Comparison of ENCODE assay signal across 1 cellular context in the genomic region with DNA sequence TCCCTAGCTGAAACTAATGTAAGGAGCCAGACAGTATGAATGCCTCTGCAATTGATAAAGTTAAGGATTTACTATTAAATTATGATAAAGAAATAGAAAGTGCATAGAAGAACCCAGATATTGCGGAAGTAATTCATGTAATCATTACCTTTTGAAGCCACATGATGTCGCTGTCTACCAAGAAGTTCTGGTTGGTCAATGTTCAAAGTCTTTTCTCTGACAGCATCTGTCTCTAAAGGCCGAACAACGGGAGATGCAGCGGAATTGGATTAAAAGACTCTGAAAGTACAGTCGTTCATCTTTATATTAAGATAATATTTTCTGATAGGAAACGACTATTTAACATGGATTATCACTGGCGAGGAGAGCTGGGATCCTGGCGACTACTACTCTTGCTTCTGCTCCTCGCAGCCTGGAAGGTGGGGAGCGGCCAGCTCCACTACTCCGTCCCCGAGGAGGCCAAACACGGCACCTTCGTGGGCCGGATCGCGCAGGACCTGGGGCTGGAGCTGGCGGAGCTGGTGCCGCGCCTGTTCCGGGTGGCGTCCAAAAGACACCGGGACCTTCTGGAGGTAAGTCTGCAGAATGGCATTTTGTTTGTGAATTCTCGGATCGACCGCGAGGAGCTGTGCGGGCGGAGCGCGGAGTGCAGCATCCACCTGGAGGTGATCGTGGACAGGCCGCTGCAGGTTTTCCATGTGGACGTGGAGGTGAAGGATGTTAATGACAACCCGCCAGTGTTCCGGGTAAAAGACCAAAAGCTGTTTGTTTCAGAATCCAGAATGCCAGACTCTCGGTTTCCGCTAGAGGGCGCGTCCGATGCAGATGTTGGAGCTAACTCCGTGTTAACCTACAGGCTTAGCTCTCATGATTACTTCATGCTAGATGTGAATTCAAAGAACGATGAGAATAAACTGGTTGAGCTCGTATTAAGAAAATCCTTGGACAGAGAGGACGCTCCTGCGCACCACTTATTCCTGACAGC.
TF ChIP-seq lines count a peak whose summit lies in the region.

A gene with protein sequence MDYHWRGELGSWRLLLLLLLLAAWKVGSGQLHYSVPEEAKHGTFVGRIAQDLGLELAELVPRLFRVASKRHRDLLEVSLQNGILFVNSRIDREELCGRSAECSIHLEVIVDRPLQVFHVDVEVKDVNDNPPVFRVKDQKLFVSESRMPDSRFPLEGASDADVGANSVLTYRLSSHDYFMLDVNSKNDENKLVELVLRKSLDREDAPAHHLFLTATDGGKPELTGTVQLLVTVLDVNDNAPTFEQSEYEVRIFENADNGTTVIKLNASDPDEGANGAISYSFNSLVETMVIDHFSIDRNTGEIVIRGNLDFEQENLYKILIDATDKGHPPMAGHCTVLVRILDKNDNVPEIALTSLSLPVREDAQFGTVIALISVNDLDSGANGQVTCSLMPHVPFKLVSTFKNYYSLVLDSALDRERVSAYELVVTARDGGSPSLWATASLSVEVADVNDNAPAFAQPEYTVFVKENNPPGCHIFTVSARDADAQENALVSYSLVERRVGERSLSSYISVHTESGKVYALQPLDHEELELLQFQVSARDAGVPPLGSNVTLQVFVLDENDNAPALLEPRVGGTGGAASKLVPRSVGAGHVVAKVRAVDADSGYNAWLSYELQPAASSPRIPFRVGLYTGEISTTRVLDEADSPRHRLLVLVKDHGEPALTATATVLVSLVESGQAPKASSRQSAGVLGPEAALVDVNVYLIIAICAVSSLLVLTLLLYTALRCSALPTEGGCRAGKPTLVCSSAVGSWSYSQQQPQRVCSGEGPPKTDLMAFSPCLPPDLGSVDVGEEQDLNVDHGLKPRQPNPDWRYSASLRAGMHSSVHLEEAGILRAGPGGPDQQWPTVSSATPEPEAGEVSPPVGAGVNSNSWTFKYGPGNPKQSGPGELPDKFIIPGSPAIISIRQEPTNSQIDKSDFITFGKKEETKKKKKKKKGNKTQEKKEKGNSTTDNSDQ (plus strand): TSS at position 210 of the 985 bp plus-strand sequence. CDS start 135 bp downstream, at position 345.

TF ChIP-seq in SK-N-SH, 30 proteins besides CTCF, POLR2A, EP300 and RAD21 (continued from another document):
- TF ChIP-seq, protein P1, sequence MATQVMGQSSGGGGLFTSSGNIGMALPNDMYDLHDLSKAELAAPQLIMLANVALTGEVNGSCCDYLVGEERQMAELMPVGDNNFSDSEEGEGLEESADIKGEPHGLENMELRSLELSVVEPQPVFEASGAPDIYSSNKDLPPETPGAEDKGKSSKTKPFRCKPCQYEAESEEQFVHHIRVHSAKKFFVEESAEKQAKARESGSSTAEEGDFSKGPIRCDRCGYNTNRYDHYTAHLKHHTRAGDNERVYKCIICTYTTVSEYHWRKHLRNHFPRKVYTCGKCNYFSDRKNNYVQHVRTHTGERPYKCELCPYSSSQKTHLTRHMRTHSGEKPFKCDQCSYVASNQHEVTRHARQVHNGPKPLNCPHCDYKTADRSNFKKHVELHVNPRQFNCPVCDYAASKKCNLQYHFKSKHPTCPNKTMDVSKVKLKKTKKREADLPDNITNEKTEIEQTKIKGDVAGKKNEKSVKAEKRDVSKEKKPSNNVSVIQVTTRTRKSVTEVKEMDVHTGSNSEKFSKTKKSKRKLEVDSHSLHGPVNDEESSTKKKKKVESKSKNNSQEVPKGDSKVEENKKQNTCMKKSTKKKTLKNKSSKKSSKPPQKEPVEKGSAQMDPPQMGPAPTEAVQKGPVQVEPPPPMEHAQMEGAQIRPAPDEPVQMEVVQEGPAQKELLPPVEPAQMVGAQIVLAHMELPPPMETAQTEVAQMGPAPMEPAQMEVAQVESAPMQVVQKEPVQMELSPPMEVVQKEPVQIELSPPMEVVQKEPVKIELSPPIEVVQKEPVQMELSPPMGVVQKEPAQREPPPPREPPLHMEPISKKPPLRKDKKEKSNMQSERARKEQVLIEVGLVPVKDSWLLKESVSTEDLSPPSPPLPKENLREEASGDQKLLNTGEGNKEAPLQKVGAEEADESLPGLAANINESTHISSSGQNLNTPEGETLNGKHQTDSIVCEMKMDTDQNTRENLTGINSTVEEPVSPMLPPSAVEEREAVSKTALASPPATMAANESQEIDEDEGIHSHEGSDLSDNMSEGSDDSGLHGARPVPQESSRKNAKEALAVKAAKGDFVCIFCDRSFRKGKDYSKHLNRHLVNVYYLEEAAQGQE (IDR thresholded peaks at IDR 0.05; ENCODE audit: low read depth, low read length), result peak; percentile 46; the same call in 1 of the 2 replicates
- TF ChIP-seq NRF1 (IDR thresholded peaks at IDR 0.05; ENCODE audit: low read depth, low read length) (no peak), ZBTB33 (IDR thresholded peaks at IDR 0.05; ENCODE audit: borderline replicate concordance, low read depth) (no peak), SMC3 (IDR thresholded peaks at IDR 0.05; ENCODE audit: low read depth, low read length) (peak; percentile 65), RFX5 (IDR thresholded peaks at IDR 0.05; ENCODE audit: low read length) (peak; percentile 73), JUND (IDR thresholded peaks at IDR 0.05) (no peak)
